ENCODE assay signal across 8 cellular contexts in the genomic region with DNA sequence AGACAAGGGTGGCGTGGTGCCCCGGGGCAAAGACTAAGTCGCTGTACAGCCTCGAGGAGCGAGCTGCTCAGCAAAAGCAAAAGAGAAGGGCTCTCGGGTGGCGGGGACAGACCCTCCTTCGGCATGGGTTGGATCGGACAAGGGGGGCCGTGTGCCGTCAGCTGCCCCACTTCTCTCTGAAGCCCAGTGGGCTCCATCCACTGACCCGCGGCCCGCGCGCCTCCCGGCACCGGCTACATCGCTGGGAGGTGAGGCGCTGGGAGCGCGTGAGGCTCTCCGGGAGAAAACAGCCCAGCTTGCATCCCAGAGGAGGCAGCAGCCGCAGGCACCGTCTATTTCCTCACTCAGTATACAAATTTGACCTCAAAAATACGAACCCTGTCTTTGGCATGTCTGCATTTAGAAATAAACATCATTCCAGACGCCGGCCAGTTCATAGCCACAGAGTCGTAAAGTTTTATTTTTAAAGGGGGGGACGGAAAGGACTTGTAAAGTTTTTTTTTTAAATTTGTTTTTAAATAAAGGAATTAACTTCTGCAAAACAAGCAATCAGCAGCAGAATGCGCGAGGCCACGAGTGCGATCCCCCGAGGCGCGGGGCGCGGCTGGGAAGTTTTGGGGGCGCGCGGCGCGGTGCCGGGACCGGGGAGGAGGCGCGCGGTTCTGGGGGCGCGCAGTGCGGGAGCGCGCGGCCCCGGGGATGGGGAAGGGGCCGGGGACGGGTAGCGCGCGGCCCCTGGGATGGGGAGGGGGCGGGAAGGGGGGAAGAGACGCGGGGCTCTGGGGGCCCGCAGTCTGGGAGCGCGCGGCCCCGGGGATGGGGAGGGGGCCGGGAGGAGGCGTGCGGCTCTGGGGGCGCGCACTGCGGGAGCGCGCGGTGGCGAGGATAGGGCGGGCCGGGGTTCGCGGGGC. TPM values are rescaled to one million over a fixed set of nuclear protein-coding genes. Genes with fewer than 3 reads are reported as not detected.
A peak's percentile ranks its signal among the peaks of the same experiment; 100 is the strongest.
DNase-seq lines count a peak whose midpoint lies in the region; ATAC-seq, FAIRE-seq and TF ChIP-seq lines count a peak whose summit lies in the region.

No MANE protein-coding gene starts in this region.

- TF ChIP-seq POLR2A in H1 (IDR thresholded peaks at IDR 0.05; ENCODE audit: control extremely low read depth in 1 of 2, low read depth in 2 of 2, low read length in 2 of 2) (no peak; a peak in 1 of 3 replicates), suprapubic skin (IDR thresholded peaks at IDR 0.05) (no peak)

- POLR2A ChIA-PET in T-cell (lab: Charles Lee): interaction anchor here in 1 of 2 donors (0.6 kb wide), 1 partner anchor 252 kb away, joined by 3 read pairs; no protein-coding TSS in a partner anchor
- POLR2A ChIA-PET in H1 (lab: Charles Lee; ENCODE audit: partially characterized antibody): interaction anchor here (0.6 to 1.8 kb wide), 7 partner anchors 9 to 254 kb away, joined by 3 to 12 read pairs (median 4); partner anchors contain the start of gene ERO1B

- no peak overlapping the region for H3K4ac ChIP-seq in H1 (replicated peaks; ENCODE audit: insufficient read length, low read depth, low read length)

- peak overlapping the region; percentile 53 for H3K4me3 ChIP-seq in AG09309 (ENCODE audit: control insufficient read depth, low read depth, low read length)
- H3K4me3 ChIP-seq in GM12864 (ENCODE audit: low read depth, low read length): peak overlapping the region; percentile 49
- peak overlapping the region; percentile 53 to 93 (median 69) for H3K4me3 ChIP-seq in H1 (ENCODE audit: extremely low read depth in 1 of 4, insufficient read depth in 2 of 4, low read depth in 3 of 4, low read length in 4 of 4)
- peak overlapping the region; percentile 97 for H3K4me3 ChIP-seq in suprapubic skin

- no peak for TF ChIP-seq CTCF in AG09309 (IDR thresholded peaks at IDR 0.05; ENCODE audit: control insufficient read depth, insufficient read depth, low read depth, low read length, missing control alignments)
- TF ChIP-seq CTCF in GM12864 (IDR thresholded peaks at IDR 0.05; ENCODE audit: low read depth, low read length, missing control alignments): no peak
- TF ChIP-seq CTCF in H1 (IDR thresholded peaks at IDR 0.05; ENCODE audit: control extremely low read depth in 1 of 3, insufficient read depth in 1 of 3, low read depth in 1 of 3, low read length in 3 of 3): no peak
- no peak for TF ChIP-seq CTCF in suprapubic skin (IDR thresholded peaks at IDR 0.05)

- 1% methylated on average over 49 of the region's 83 CpGs; no CpG with 5 or more reads in 1 of the 2 experiments for WGBS in H1 (ENCODE audit: extremely low coverage in 1 of 2, insufficient coverage in 1 of 2, insufficient read length in 1 of 2, insufficient replicate concordance in 2 of 2, low coverage in 1 of 2, low lambda C conversion rate in 2 of 2, missing lambda C conversion rate in 1 of 2), 2 experiments
- WGBS in suprapubic skin: 1% methylated on average over 51 of the region's 83 CpGs

- TF ChIP-seq EP300 in H1 (IDR thresholded peaks at IDR 0.05; ENCODE audit: borderline replicate concordance in 1 of 2, low read depth in 2 of 2, low read length in 2 of 2): no peak
- no peak for TF ChIP-seq EP300 in suprapubic skin (IDR thresholded peaks at IDR 0.05)

- H4K5ac ChIP-seq in H1 (ENCODE audit: insufficient read length, low read depth, low read length): no peak overlapping the region

- no peak overlapping the region for H2AK5ac ChIP-seq in H1 (ENCODE audit: low read depth, low read length)

- H3K27me3 ChIP-seq in H1 (replicated peaks in 1 of 4; ENCODE audit: control insufficient read depth in 3 of 4, extremely low read depth in 1 of 4, insufficient read depth in 3 of 4, low read length in 3 of 4) (peaks cover 14 to 50% (median 38%) of the 10 kb centered on the region in 4 experiments), suprapubic skin (no peaks in the 10 kb centered on the region)

- H3K18ac ChIP-seq in H1 (ENCODE audit: extremely low read depth, low read length): no peak overlapping the region; the same call in 1 of the 2 replicates

- H3K79me2 ChIP-seq in H1 (ENCODE audit: control insufficient read depth in 1 of 2, insufficient read depth in 2 of 2, low read length in 2 of 2): no peaks in the 10 kb centered on the region; a peak in 1 of 4 replicates

- peak overlapping the region in 2 of 4 experiments; percentile 5 to 13; a peak in 1 of 7 replicates for H3K9ac ChIP-seq in H1 (replicated peaks in 1 of 4; ENCODE audit: extremely low read depth in 1 of 4, low read depth in 3 of 4, low read length in 3 of 4)

- H3K56ac ChIP-seq in H1 (replicated peaks; ENCODE audit: insufficient read length, low read depth, low read length): no peak overlapping the region

- no peak overlapping the region for H3K14ac ChIP-seq in H1 (ENCODE audit: insufficient read length)

- H4K8ac ChIP-seq in H1 (ENCODE audit: extremely low read depth, insufficient read depth, low read length): no peak overlapping the region; the same call in 1 of the 2 replicates

- H2BK12ac ChIP-seq in H1 (ENCODE audit: low read depth, low read length): no peak overlapping the region

- H3K9me3 ChIP-seq in H1 (ENCODE audit: insufficient read depth in 2 of 2, low read depth in 1 of 2, low read length in 1 of 2): no peaks in the 10 kb centered on the region
- no peaks in the 10 kb centered on the region for H3K9me3 ChIP-seq in suprapubic skin

- peak overlapping the region; percentile 2; the same call in 1 of the 2 replicates for H2AFZ ChIP-seq in H1 (ENCODE audit: low read length)

- no peak overlapping the region for H4K91ac ChIP-seq in H1 (replicated peaks; ENCODE audit: insufficient read length, low read length)

- H4K20me1 ChIP-seq in H1 (replicated peaks in 1 of 2; ENCODE audit: control insufficient read depth in 1 of 2, insufficient read depth in 2 of 2, low read length in 2 of 2): peaks cover 3 to 18% of the 10 kb centered on the region in 2 experiments

- H2BK5ac ChIP-seq in H1 (ENCODE audit: low read depth, low read length): no peak overlapping the region

- H3K79me1 ChIP-seq in H1 (ENCODE audit: low read depth, low read length): no peaks in the 10 kb centered on the region

- no peak for FAIRE-seq in H1 (lab: Jason Lieb, UNC)

- peak; percentile 18 for ATAC-seq in HG03521 (IDR thresholded peaks at IDR 0.05; ENCODE audit: unreplicated experiment)
- ATAC-seq in T-cell (replicated peaks in 1 of 4): peak; percentile 4 to 12 (median 4)

- no peak overlapping the region for H3K27ac Mint-ChIP-seq in T-cell

- H3K4me1 ChIP-seq in H1 (replicated peaks in 1 of 4; ENCODE audit: control insufficient read depth in 3 of 4, insufficient read depth in 4 of 4, low read length in 3 of 4): peaks cover 6 to 11% (median 9%) of the 10 kb centered on the region in 4 experiments
- H3K4me1 ChIP-seq in suprapubic skin: peaks cover 45% of the 10 kb centered on the region

- H3K27ac ChIP-seq in H1 (ENCODE audit: low read depth, low read length) (no peak overlapping the region), suprapubic skin (peak overlapping the region; percentile 51)

- no peak overlapping the region for H2BK120ac ChIP-seq in H1 (replicated peaks; ENCODE audit: low read depth, low read length)

- no peak for TF ChIP-seq RAD21 in H1 (IDR thresholded peaks at IDR 0.05 in 1 of 2, conservative IDR thresholded peaks at IDR 0.05 in 1 of 2; ENCODE audit: low read depth in 2 of 2, low read length in 2 of 2)

- CTCF ChIA-PET in T-cell (lab: Charles Lee): interaction anchor here (0.6 to 0.9 kb wide), 2 partner anchors 39 to 1389 kb away, joined by 3 read pairs; no protein-coding TSS in a partner anchor
- CTCF ChIA-PET in H1 (lab: Charles Lee; ENCODE audit: partially characterized antibody): interaction anchor here (0.6 to 3.3 kb wide), 7 partner anchors 9 to 38 kb away, joined by 3 to 19 read pairs (median 4); no protein-coding TSS in a partner anchor

- no peak overlapping the region for H2BK20ac ChIP-seq in H1 (ENCODE audit: low read length)

- no peaks in the 10 kb centered on the region for H3K36me3 ChIP-seq in H1 (ENCODE audit: control insufficient read depth in 2 of 4, insufficient read depth in 4 of 4, low read length in 3 of 4)
- no peaks in the 10 kb centered on the region for H3K36me3 ChIP-seq in suprapubic skin

- H3K36me3 Mint-ChIP-seq in T-cell: peaks cover 7% of the 10 kb centered on the region

- H3K27me3 Mint-ChIP-seq in T-cell: peaks cover 10 to 24% of the 10 kb centered on the region in 2 donors

- peak overlapping the region; percentile 84 to 96 (median 85) for H3K4me3 Mint-ChIP-seq in T-cell

- peaks cover 32 to 43% (median 36%) of the 10 kb centered on the region in 3 donors for H3K4me1 Mint-ChIP-seq in T-cell

- peak; percentile 40 for DNase-seq in AG09309 (ENCODE audit: low read depth)
- no peak for DNase-seq in GM12864 (ENCODE audit: low read depth)
- peak in 3 of 34 experiments; percentile 10 to 20 (median 16) for DNase-seq in T-cell
- peak in 1 of 2 experiments; percentile 71 for DNase-seq in H1 (ENCODE audit: low read depth in 1 of 2, low spot score in 2 of 2)
- DNase-seq in lung microvascular endothelial cell (ENCODE audit: low read depth in 2 of 2): peak; percentile 48
- DNase-seq in suprapubic skin (ENCODE audit: low spot score in 2 of 2): no peak
- no peak for DNase-seq in GM19240 (ENCODE audit: insufficient read length, low spot score)

- H3K23ac ChIP-seq in H1 (ENCODE audit: insufficient read length): no peak overlapping the region

- no peak overlapping the region for H2BK15ac ChIP-seq in H1 (ENCODE audit: low read length)

- H3K23me2 ChIP-seq in H1 (ENCODE audit: low read depth, low read length): peaks cover 21% of the 10 kb centered on the region

- peak overlapping the region; percentile 91 for H3K4me2 ChIP-seq in H1 (ENCODE audit: insufficient read depth in 1 of 2, low read depth in 2 of 2, low read length in 2 of 2)

- H3K9me3 Mint-ChIP-seq in T-cell: no peaks in the 10 kb centered on the region

TF ChIP-seq in H1, 55 proteins besides CTCF, POLR2A, EP300 and RAD21 (continues in another document):
- TF ChIP-seq GABPA (IDR thresholded peaks at IDR 0.05; ENCODE audit: borderline replicate concordance, insufficient read depth, low read length) (no peak), EZH2 (IDR thresholded peaks at IDR 0.05; ENCODE audit: low read depth, low read length, severe bottlenecking) (peak; percentile 65), SUZ12 (IDR thresholded peaks at IDR 0.05; ENCODE audit: low read length) (peak; percentile 44; the same call in 1 of the 2 replicates), KDM4A (IDR thresholded peaks at IDR 0.05; ENCODE audit: low read depth, low read length, severe bottlenecking) (peak; percentile 76)

RNA-seq across cellular contexts. Expression of gene GPR137B, which starts 0.6 kb away (rescaled TPM):
- total RNA-seq in T-cell (10 to 100 TPM; 11.2 to 16.1 (median 12.2) TPM), lung microvascular endothelial cell (4.4 and 12.1 TPM in 2 replicates), suprapubic skin (10 to 100 TPM; 34.9 to 60.0 (median 47.2) TPM)
- total RNA-seq in H1 (2021; fragmentation: NEBNext Ultra II Directional; extraction: Animal tissue kit (Norgen Biotek cat#: 25700)): 7.4 and 7.7 TPM in 2 replicates
- polyA plus RNA-seq in H1 (2011; rRNA removed): 6.4 and 6.9 TPM in 2 replicates
- 3.8 TPM for polyA plus RNA-seq in H1 (2011; cell fraction: cytosol; rRNA removed)
- polyA plus RNA-seq in H1 (2011; cell fraction: nucleus; rRNA removed): 17.5 TPM
- polyA plus RNA-seq in H1 (2012, experiment 1 of 2): 4.8 to 6.8 TPM (median 6.4 TPM) in 4 replicates
- polyA plus RNA-seq in H1 (2012, experiment 2 of 2): 2.7 TPM
- polyA plus RNA-seq in H1 (2013, experiment 1 of 2): 7.5 TPM
- 8.2 TPM for polyA plus RNA-seq in H1 (2013, experiment 2 of 2)
- 6.5 and 7.5 TPM in 2 replicates for polyA minus RNA-seq in H1 (2011; rRNA and poly(A)+ RNA removed)
- 2.5 TPM for polyA minus RNA-seq in H1 (2011; cell fraction: cytosol; rRNA and poly(A)+ RNA removed)
- polyA minus RNA-seq in H1 (2011; cell fraction: nucleus; rRNA and poly(A)+ RNA removed): 16.5 TPM

Comparison
In these comparisons a context has a peak if more than half of its experiments do, and no peak if none do; other contexts are left out.
1. DNase-seq: peak in AG09309 (single experiment) and lung microvascular endothelial cell (2 of 2); none in GM12864 (single experiment), suprapubic skin (0 of 2) and GM19240 (single experiment).
2. Peak in every context shown above with its lines, with median percentiles within 50 percentile points of each other: H3K4me3 ChIP-seq.